ENCODE assay signal across 9 cellular contexts in the genomic region with DNA sequence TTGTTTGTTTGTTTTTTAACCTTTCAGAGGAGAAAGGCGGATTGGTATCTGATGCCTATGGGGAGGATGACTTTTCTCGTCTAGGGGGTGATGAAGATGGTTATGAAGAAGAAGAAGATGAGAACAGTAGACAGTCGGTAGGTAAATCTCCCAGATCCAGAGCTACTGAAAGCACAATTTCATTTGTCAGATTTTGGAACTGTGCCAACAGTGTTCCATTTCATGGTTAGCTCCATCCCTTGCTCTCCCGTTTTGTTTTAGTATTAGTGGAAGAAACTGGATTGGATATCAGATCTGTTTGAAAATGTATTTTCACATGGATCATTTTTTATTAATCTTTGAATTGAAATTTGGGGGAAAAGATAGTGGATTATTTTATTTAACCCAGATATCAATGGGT. TPM values are rescaled to one million over a fixed set of nuclear protein-coding genes. Genes with fewer than 3 reads are reported as not detected.
DNase-seq lines count a peak whose midpoint lies in the region; ATAC-seq, FAIRE-seq and TF ChIP-seq lines count a peak whose summit lies in the region.
"Had no signal": no experiment of that assay in that cellular context is flagged by ENCODE, and none has a peak within 500 bp of the region (broad histone marks: within the 10 kb centered on the region; RNA-seq: fewer than 3 reads in every experiment).

No MANE protein-coding gene starts in this region.

- no TSS peak for BruUV-seq in A673 (replicated peaks; lab: Mats Ljungman, UMichigan)

- peaks cover 3% of the 10 kb centered on the region for H3K79me1 ChIP-seq in H9 (ENCODE audit: insufficient read depth, low read depth, low read length, poor library complexity, severe bottlenecking)

- H2BK5ac ChIP-seq in H9 (ENCODE audit: insufficient read length, low read length) = no peak overlapping the region

- H3K9me3 ChIP-seq in A673 (ENCODE audit: low read depth, low read length, poor library complexity, severe bottlenecking) (no peaks in the 10 kb centered on the region), H9 (ENCODE audit: control insufficient read depth, low read depth, low read length) (no peaks in the 10 kb centered on the region), keratinocyte (ENCODE audit: control insufficient read depth, low read depth, low read length) (no peaks in the 10 kb centered on the region)

- TF ChIP-seq CTCF in A673 (conservative IDR thresholded peaks at IDR 0.05; ENCODE audit: low read depth, low read length) = no peak
- no peak for TF ChIP-seq CTCF in H9 (conservative IDR thresholded peaks at IDR 0.05)
- no peak for TF ChIP-seq CTCF in WI38 (IDR thresholded peaks at IDR 0.05; ENCODE audit: low read depth, low read length)
- no peak for TF ChIP-seq CTCF in keratinocyte (optimal IDR thresholded peaks at IDR 0.05 in 1 of 3, IDR thresholded peaks at IDR 0.05 in 1 of 3, conservative IDR thresholded peaks at IDR 0.05 in 1 of 3; ENCODE audit: extremely low read depth in 1 of 3, insufficient read depth in 2 of 3, low read length in 3 of 3)

- intact Hi-C loops in A673 (cut with micrococcal nuclease; ENCODE audit: unreplicated experiment) = no loop called here

- peaks cover 4% of the 10 kb centered on the region for H3K23me2 ChIP-seq in H9 (ENCODE audit: insufficient read length, low read depth, low read length, poor library complexity, severe bottlenecking)

- H3K9ac ChIP-seq in H9 (ENCODE audit: extremely low read depth, insufficient read length, low read length) (no peak overlapping the region), keratinocyte (ENCODE audit: control insufficient read depth, extremely low read depth, insufficient read depth, low read length) (peak overlapping the region; percentile 97)

- H2BK20ac ChIP-seq in H9 (ENCODE audit: low read depth, low read length, poor library complexity, severe bottlenecking) = no peak overlapping the region

- H3K36me3 ChIP-seq in A673 (ENCODE audit: insufficient read depth, low read length, poor library complexity, severe bottlenecking) (peaks cover 46% of the 10 kb centered on the region), keratinocyte (ENCODE audit: control insufficient read depth in 2 of 2, extremely low read depth in 1 of 2, insufficient read depth in 2 of 2, low read length in 2 of 2) (peaks cover 20 to 39% of the 10 kb centered on the region in 2 experiments)

- dilution Hi-C loops in keratinocyte (cut with MboI; ENCODE audit: extremely low pct_ligation_motif_present, low sequenced_read_pairs) = no loop called here

- no peak overlapping the region for H2BK12ac ChIP-seq in H9 (ENCODE audit: insufficient read length, low read depth, low read length)

- H3K27me3 ChIP-seq in A673 (replicated peaks; ENCODE audit: insufficient read depth, low read depth, low read length, poor library complexity) (no peaks in the 10 kb centered on the region), H9 (ENCODE audit: insufficient read depth, low read length) (no peaks in the 10 kb centered on the region), keratinocyte (ENCODE audit: control insufficient read depth, extremely low read depth, insufficient read depth, low read length) (no peaks in the 10 kb centered on the region)

- H4K5ac ChIP-seq in H9 (ENCODE audit: insufficient read length, low read depth, low read length) = no peak overlapping the region

- H3K4me3 Mint-ChIP-seq in H9 = no peak overlapping the region

- H4K20me1 ChIP-seq in H9 (ENCODE audit: control insufficient read depth, insufficient read depth, insufficient read length) (no peaks in the 10 kb centered on the region), keratinocyte (ENCODE audit: control insufficient read depth, extremely low read depth, insufficient read depth, low read length) (peaks cover 4% of the 10 kb centered on the region)

- H3K4me2 ChIP-seq in H9 (ENCODE audit: insufficient read depth, insufficient read length, low read length) (peak overlapping the region; percentile 94), keratinocyte (ENCODE audit: control insufficient read depth, extremely low read depth, insufficient read depth, low read depth, low read length) (peak overlapping the region; percentile 98)

- H3K4me3 ChIP-seq in A673 (ENCODE audit: low read depth, low read length, poor library complexity, severe bottlenecking) (peak overlapping the region; percentile 82), WI38 (ENCODE audit: low read depth, low read length) (peak overlapping the region; percentile 100), keratinocyte (ENCODE audit: control insufficient read depth in 2 of 3, extremely low read depth in 1 of 3, insufficient read depth in 2 of 3, low read depth in 1 of 3, low read length in 3 of 3) (peak overlapping the region; percentile 84 to 98 (median 98))

- H3K23ac ChIP-seq in H9 (ENCODE audit: insufficient read length, low read depth, low read length) = no peak overlapping the region

- DNase-seq in A673 (ENCODE audit: low spot score) (no peak), H9 (no peak), keratinocyte (ENCODE audit: low read depth, low spot score) (no peak), OCI-M2 (lab: John Stamatoyannopoulos, UW; ENCODE audit: unreplicated experiment) (no peak), SHP77 (lab: John Stamatoyannopoulos, UW) (no peak)
- DNase-seq: NCI-H1092 had no signal

- no peak overlapping the region for H3K14ac ChIP-seq in H9 (ENCODE audit: insufficient read depth, low read length)

- H3K56ac ChIP-seq in H9 (ENCODE audit: insufficient read length, low read depth, low read length) = no peak overlapping the region

- no peak overlapping the region for H3K27ac ChIP-seq in A673 (ENCODE audit: low read depth, low read length, poor library complexity, severe bottlenecking)
- no peak overlapping the region for H3K27ac ChIP-seq in H9 (ENCODE audit: insufficient read length, low read depth, low read length)
- peak overlapping the region; percentile 95 for H3K27ac ChIP-seq in keratinocyte (ENCODE audit: control insufficient read depth, insufficient read depth, low read length)

- H3K79me2 ChIP-seq in H9 (ENCODE audit: insufficient read depth, low read length) (peaks cover 17% of the 10 kb centered on the region; the same call in 1 of the 2 replicates), keratinocyte (ENCODE audit: control insufficient read depth, insufficient read depth, low read length) (peaks cover 75% of the 10 kb centered on the region)

- no peaks in the 10 kb centered on the region for H3K9me1 ChIP-seq in keratinocyte (ENCODE audit: control insufficient read depth, extremely low read depth, insufficient read depth, low read length)

- H3K18ac ChIP-seq in H9 (ENCODE audit: insufficient read length, low read depth, low read length) = no peak overlapping the region

- no peak overlapping the region for H3K4ac ChIP-seq in H9 (ENCODE audit: low read depth, low read length)

- H3K27me3 Mint-ChIP-seq in H9 (ENCODE audit: low read depth) = no peaks in the 10 kb centered on the region

- POLR2A ChIA-PET in A673 (lab: Charles Lee; ENCODE audit: low non-redundant PET) = no interaction called here

- no peak for ATAC-seq in GM21576 (IDR thresholded peaks at IDR 0.05; ENCODE audit: unreplicated experiment)
- no peak for ATAC-seq in GM19328 (IDR thresholded peaks at IDR 0.05; ENCODE audit: unreplicated experiment)

- H3K9me3 Mint-ChIP-seq in H9 = no peaks in the 10 kb centered on the region

- no peak overlapping the region for H2AK5ac ChIP-seq in H9 (ENCODE audit: insufficient read length, low read length)

- no peak overlapping the region for H2BK120ac ChIP-seq in H9 (ENCODE audit: low read depth, low read length, poor library complexity, severe bottlenecking)

- H2BK15ac ChIP-seq in H9 (ENCODE audit: low read depth, low read length) = no peak overlapping the region

- CTCF ChIA-PET in A673 (lab: Charles Lee) = no interaction called here

- H4K91ac ChIP-seq in H9 (ENCODE audit: insufficient read length, low read depth, low read length) = no peak overlapping the region

- H3T11ph ChIP-seq in H9 (ENCODE audit: low read length) = no peak overlapping the region

- H3K4me1 ChIP-seq in A673 (ENCODE audit: insufficient read depth, low read length, poor library complexity, severe bottlenecking) (peaks cover 15% of the 10 kb centered on the region), H9 (ENCODE audit: insufficient read depth, low read length) (no peaks in the 10 kb centered on the region), keratinocyte (ENCODE audit: control insufficient read depth, extremely low read depth, insufficient read depth, low read length) (peaks cover 16% of the 10 kb centered on the region)

- H3K4me1 Mint-ChIP-seq in H9 = peaks cover 8 to 9% of the 10 kb centered on the region in 2 experiments

- H2AFZ ChIP-seq in H9 (ENCODE audit: low read length) = no peak overlapping the region
- no peak overlapping the region for H2AFZ ChIP-seq in keratinocyte (ENCODE audit: control insufficient read depth, low read length)

- H3K27ac Mint-ChIP-seq in H9 = peak overlapping the region in 2 of 3 experiments; percentile 1 to 41; a peak in 1 of 7 replicates

- peaks cover 12 to 54% (median 52%) of the 10 kb centered on the region in 3 experiments; a peak in 6 of 7 replicates for H3K36me3 Mint-ChIP-seq in H9 (ENCODE audit: insufficient read depth in 1 of 3, low read depth in 3 of 3)

- FAIRE-seq in keratinocyte (lab: Jason Lieb, UNC) = no peak

- H4K8ac ChIP-seq in H9 (replicated peaks; ENCODE audit: insufficient read length, low read depth, low read length) = no peak overlapping the region

- no CpG with 5 or more reads among the region's 4 CpGs for WGBS in H9 (ENCODE audit: extremely low coverage, insufficient read length, low lambda C conversion rate)

RNA-seq across cellular contexts. Expression of gene SAP30BP, which starts 1.4 kb away (rescaled TPM):
- total RNA-seq in A673 (2021) (98.1 and 114 TPM in 2 replicates), H9 (2021) (82.6 and 89.7 TPM in 2 replicates)
- polyA plus RNA-seq in keratinocyte = 99.0 to 103 TPM (median 101 TPM) in 3 replicates
- polyA plus RNA-seq in keratinocyte (2011; ENCODE audit: low read depth) = 115 TPM
- 97.8 and 111 TPM in 2 replicates for polyA plus RNA-seq in keratinocyte (2011; cell fraction: cytosol; rRNA removed)
- polyA plus RNA-seq in keratinocyte (2011; cell fraction: nucleus; rRNA removed) = 174 and 189 TPM in 2 replicates
- polyA plus RNA-seq in keratinocyte (2012; ENCODE audit: low replicate concordance) = 80.5 and 96.0 TPM in 2 replicates
- 44.9 to 68.4 TPM (median 58.9 TPM) in 3 replicates for polyA minus RNA-seq in keratinocyte
- polyA minus RNA-seq in keratinocyte (2011; cell fraction: cytosol; rRNA and poly(A)+ RNA removed) = 52.4 TPM
- polyA minus RNA-seq in keratinocyte (2011; cell fraction: nucleus; rRNA and poly(A)+ RNA removed) = 43.7 and 56.2 TPM in 2 replicates

RNA-seq across cellular contexts. Expression of gene RECQL5, which starts 1.5 kb away (rescaled TPM):
- total RNA-seq in A673 (2021) (30.6 and 39.0 TPM in 2 replicates), H9 (2021) (40.0 and 40.1 TPM in 2 replicates)
- polyA plus RNA-seq in keratinocyte = 11.9 to 15.8 TPM (median 12.9 TPM) in 3 replicates
- polyA plus RNA-seq in keratinocyte (2011; ENCODE audit: low read depth) = 5.9 TPM
- polyA plus RNA-seq in keratinocyte (2011; cell fraction: cytosol; rRNA removed) = 5.3 and 5.5 TPM in 2 replicates
- 80.9 and 96.7 TPM in 2 replicates for polyA plus RNA-seq in keratinocyte (2011; cell fraction: nucleus; rRNA removed)
- polyA plus RNA-seq in keratinocyte (2012; ENCODE audit: low replicate concordance) = 16.7 and 20.5 TPM in 2 replicates
- 31.0 to 53.1 TPM (median 38.4 TPM) in 3 replicates for polyA minus RNA-seq in keratinocyte
- polyA minus RNA-seq in keratinocyte (2011; cell fraction: cytosol; rRNA and poly(A)+ RNA removed) = 11.1 TPM
- polyA minus RNA-seq in keratinocyte (2011; cell fraction: nucleus; rRNA and poly(A)+ RNA removed) = 35.5 and 43.4 TPM in 2 replicates

RNA-seq across cellular contexts. Expression of gene SMIM5, which starts 35.3 kb away (rescaled TPM):
- total RNA-seq in A673 (2021) (0.22 TPM in 1 of 2 replicates, not detected in the other), H9 (2021) (0.20 and 0.24 TPM in 2 replicates)
- 0.15 to 0.59 TPM (median 0.24 TPM) in 3 replicates for polyA plus RNA-seq in keratinocyte
- 0.80 TPM for polyA plus RNA-seq in keratinocyte (2011; ENCODE audit: low read depth)
- 0.23 and 0.39 TPM in 2 replicates for polyA plus RNA-seq in keratinocyte (2011; cell fraction: cytosol; rRNA removed)
- 0.18 and 0.28 TPM in 2 replicates for polyA plus RNA-seq in keratinocyte (2011; cell fraction: nucleus; rRNA removed)
- 0.19 and 5.3 TPM in 2 replicates for polyA plus RNA-seq in keratinocyte (2012; ENCODE audit: low replicate concordance)
- 0.13 to 0.66 TPM (median 0.30 TPM) in 3 replicates for polyA minus RNA-seq in keratinocyte
- polyA minus RNA-seq in keratinocyte (2011; cell fraction: cytosol; rRNA and poly(A)+ RNA removed) = not detected
- 0.39 and 0.53 TPM in 2 replicates for polyA minus RNA-seq in keratinocyte (2011; cell fraction: nucleus; rRNA and poly(A)+ RNA removed)

RNA-seq across cellular contexts. Expression of gene ITGB4, which starts 52.8 kb away (rescaled TPM):
- total RNA-seq in A673 (2021) = 0.95 and 2.4 TPM in 2 replicates
- total RNA-seq in H9 (2021) = 3.9 and 5.3 TPM in 2 replicates
- 761 to 1,084 TPM (median 1,039 TPM) in 3 replicates for polyA plus RNA-seq in keratinocyte
- 357 TPM for polyA plus RNA-seq in keratinocyte (2011; ENCODE audit: low read depth)
- 399 and 802 TPM in 2 replicates for polyA plus RNA-seq in keratinocyte (2011; cell fraction: cytosol; rRNA removed)
- 3,183 and 4,055 TPM in 2 replicates for polyA plus RNA-seq in keratinocyte (2011; cell fraction: nucleus; rRNA removed)
- 790 and 2,344 TPM in 2 replicates for polyA plus RNA-seq in keratinocyte (2012; ENCODE audit: low replicate concordance)
- 1,878 to 7,870 TPM (median 1,919 TPM) in 3 replicates for polyA minus RNA-seq in keratinocyte
- 2,383 TPM for polyA minus RNA-seq in keratinocyte (2011; cell fraction: cytosol; rRNA and poly(A)+ RNA removed)
- 4,240 and 4,449 TPM in 2 replicates for polyA minus RNA-seq in keratinocyte (2011; cell fraction: nucleus; rRNA and poly(A)+ RNA removed)
